Comparison of ENCODE assay signal across 21 cellular contexts in genomic region chr10:56522166-56522565, GRCh38.
"Had no signal": no experiment of that assay in that cellular context is flagged by ENCODE, and none has a peak within 500 bp of the region (broad histone marks: within the 10 kb centered on the region; RNA-seq: fewer than 3 reads in every experiment).

No MANE protein-coding gene starts in this region.

- ATAC-seq: naive thymus-derived CD8-positive, alpha-beta T cell; natural killer cell treated with Interleukin-12 subunit alpha and Interleukin-12 subunit beta and Interleukin-15 and Interleukin-18, amount 100 ng/mL, for 72 hours; pancreas; right cardiac atrium; right lobe of liver; stimulated activated effector memory CD8-positive, alpha-beta T cell treated with anti-CD3 and anti-CD28 coated beads, Interleukin-12 subunit alpha, Interleukin-12 subunit beta, amount 100 ng/mL, for 72 hours; stimulated activated naive B cell treated with anti-CD40 and anti-IgM and Interleukin-4, amounts not matched to agents 10 μg/mL and 1 μg/mL and 100 μg/mL, for 72 hours had no signal

- DNase-seq: naive thymus-derived CD8-positive, alpha-beta T cell; nephron progenitor cell; nucleus accumbens; pancreas; right cardiac atrium; right lobe of liver; sigmoid colon; small intestine; stimulated activated CD4-positive, alpha-beta T cell treated with anti-CD3 and anti-CD28 coated beads, Interleukin-15, amount 100 ng/mL, for 24 hours; stimulated activated CD4-positive, alpha-beta T cell treated with anti-CD3 and anti-CD28 coated beads, Interleukin-2, amount 100 ng/mL, for 24 hours; stimulated activated CD4-positive, alpha-beta T cell treated with anti-CD3 and anti-CD28 coated beads, Interleukin-2, amount 100 ng/mL, for 48 hours; stimulated activated CD4-positive, alpha-beta T cell treated with anti-CD3 and anti-CD28 coated beads, Interleukin-4, amount 100 ng/mL, for 24 hours; stimulated activated naive B cell treated with anti-CD40 and anti-IgM and Interleukin-4, amounts not matched to agents 10 μg/mL and 1 μg/mL and 100 μg/mL, for 72 hours; stimulated activated naive CD4-positive, alpha-beta T cell treated with Interleukin-2 at 50 U/mL for 16 hours; stomach; thyroid gland; trophoblast cell; upper lobe of left lung had no signal

- FAIRE-seq: pancreas, urothelium cell line had no signal
